ENCODE assay signal across 24 cellular contexts in genomic region chr3:71241981-71242552, GRCh38.
DNase-seq lines count a peak whose midpoint lies in the region; ATAC-seq and TF ChIP-seq lines count a peak whose summit lies in the region.
"Had no signal": no experiment of that assay in that cellular context is flagged by ENCODE, and none has a peak within 500 bp of the region (broad histone marks: within the 10 kb centered on the region; RNA-seq: fewer than 3 reads in every experiment).

No MANE protein-coding gene starts in this region.

- H4K20me1 ChIP-seq in Karpas-422 (ENCODE audit: insufficient read depth, low read depth, low read length) (peaks cover 21% of the 10 kb centered on the region), neural cell (ENCODE audit: insufficient read depth) (no peaks in the 10 kb centered on the region)

- no peaks in the 10 kb centered on the region for H3K9me3 ChIP-seq in CD4-positive, alpha-beta T cell (ENCODE audit: control insufficient read depth, low read length)
- H3K9me3 ChIP-seq in Karpas-422 (ENCODE audit: low read length) (no peaks in the 10 kb centered on the region), neural cell (ENCODE audit: low read length) (no peaks in the 10 kb centered on the region)
- H3K9me3 ChIP-seq: pancreas, upper lobe of left lung had no signal

- no peak for TF ChIP-seq EP300 in neural cell (conservative IDR thresholded peaks at IDR 0.05; ENCODE audit: poor library complexity, severe bottlenecking)

- ATAC-seq in CD4-positive, alpha-beta T cell (ENCODE audit: poor library complexity), result no peak
- no peak for ATAC-seq in GM21515 (IDR thresholded peaks at IDR 0.05; ENCODE audit: unreplicated experiment)
- ATAC-seq: pancreas; stimulated activated effector memory CD8-positive, alpha-beta T cell treated with anti-CD3 and anti-CD28 coated beads, Interleukin-12 subunit alpha, Interleukin-12 subunit beta, amount 100 ng/mL, for 72 hours had no signal

- CTCF ChIA-PET in CD4-positive, alpha-beta T cell (lab: Charles Lee), result interaction anchor here (0.6 to 2.1 kb wide), 2 partner anchors 9 to 13 kb away, joined by 3 to 6 read pairs; no protein-coding TSS in a partner anchor

- in situ Hi-C loops in ACHN (cut with HindIII; ENCODE audit: low pct_ligation_motif_present, low pct_unique_long_range_greater_than_20kb, low sequenced_read_pairs), result no loop called here

- no peak overlapping the region for H3K4me2 ChIP-seq in Karpas-422 (ENCODE audit: low read depth, low read length, poor library complexity, severe bottlenecking)
- H3K4me2 ChIP-seq in neural cell (ENCODE audit: low read length), result peak overlapping the region; percentile 5

- H3K79me2 ChIP-seq in Karpas-422 (ENCODE audit: low read length) (peaks cover 99% of the 10 kb centered on the region), neural cell (replicated peaks; ENCODE audit: insufficient read depth, low read length) (no peaks in the 10 kb centered on the region)

- peaks cover 18% of the 10 kb centered on the region; the same call in 1 of the 2 replicates for H3K36me3 ChIP-seq in Karpas-422 (ENCODE audit: insufficient read depth, low read length)
- H3K36me3 ChIP-seq in neural cell (ENCODE audit: insufficient read depth, low read length), result no peaks in the 10 kb centered on the region
- H3K36me3 ChIP-seq: pancreas, upper lobe of left lung had no signal

- no peaks in the 10 kb centered on the region for H3K9me3 Mint-ChIP-seq in CD4-positive, alpha-beta T cell
- H3K9me3 Mint-ChIP-seq: activated CD4-positive, alpha-beta T cell treated with anti-CD3 and anti-CD28 coated beads, Interleukin-2, amount 10 ng/mL, durations not matched to agents 24 days and 14 days; stimulated activated effector memory CD8-positive, alpha-beta T cell treated with anti-CD3 and anti-CD28 coated beads, Interleukin-12 subunit alpha, Interleukin-12 subunit beta, amount 100 ng/mL, for 72 hours had no signal

- H3K4me1 ChIP-seq in Karpas-422 (ENCODE audit: low read length), result peaks cover 89% of the 10 kb centered on the region

- H3K27ac Mint-ChIP-seq in CD4-positive, alpha-beta T cell, result peak overlapping the region; percentile 75
- H3K27ac Mint-ChIP-seq: activated CD4-positive, alpha-beta T cell treated with anti-CD3 and anti-CD28 coated beads, Interleukin-2, amount 10 ng/mL, durations not matched to agents 24 days and 14 days; stimulated activated effector memory CD8-positive, alpha-beta T cell treated with anti-CD3 and anti-CD28 coated beads, Interleukin-12 subunit alpha, Interleukin-12 subunit beta, amount 100 ng/mL, for 72 hours had no signal

- no peak for TF ChIP-seq CTCF in CD4-positive, alpha-beta T cell (IDR thresholded peaks at IDR 0.05)
- TF ChIP-seq CTCF in neural cell (IDR thresholded peaks at IDR 0.05; ENCODE audit: poor library complexity, severe bottlenecking), result no peak

- peaks cover 78% of the 10 kb centered on the region for H3K4me1 Mint-ChIP-seq in CD4-positive, alpha-beta T cell (ENCODE audit: low read depth)
- H3K4me1 Mint-ChIP-seq: activated CD4-positive, alpha-beta T cell treated with anti-CD3 and anti-CD28 coated beads, Interleukin-2, amount 10 ng/mL, durations not matched to agents 24 days and 14 days; stimulated activated effector memory CD8-positive, alpha-beta T cell treated with anti-CD3 and anti-CD28 coated beads, Interleukin-12 subunit alpha, Interleukin-12 subunit beta, amount 100 ng/mL, for 72 hours had no signal

- H3K27me3 Mint-ChIP-seq in CD4-positive, alpha-beta T cell, result no peaks in the 10 kb centered on the region

- TF ChIP-seq RAD21 in neural cell (conservative IDR thresholded peaks at IDR 0.05), result no peak

- intact Hi-C loops in CD4-positive, alpha-beta T cell (cut with DNase I, micrococcal nuclease), result no loop called here

- DNase-seq in CD4-positive, alpha-beta T cell, result no peak
- DNase-seq in Karpas-422 (no peak), epithelial cell of prostate (ENCODE audit: low read depth, low spot score) (peak; percentile 24), inferior parietal cortex (ENCODE audit: extremely low spot score) (no peak), ACHN (no peak)
- DNase-seq in stimulated activated naive CD4-positive, alpha-beta T cell treated with Interleukin-2 at 50 U/mL for 16 hours (lab: John Stamatoyannopoulos, UW), result no peak
- DNase-seq: activated CD4-positive, alpha-beta T cell treated with anti-CD3 and anti-CD28 coated beads, Interleukin-2, amount 10 ng/mL, durations not matched to agents 24 days and 14 days; activated CD8-positive, alpha-beta memory T cell treated with anti-CD3 and anti-CD28 coated beads, Interleukin-2, amount 50 U/mL, for 48 hours; activated gamma-delta T cell; amygdala; DMS79 treated with DMSO at 0.1 percent for 48 hours; hypothalamus; islet precursor cell; KG1; NCI-H1694; NCI-H2171 treated with DMSO at 0.1 percent for 48 hours; NCI-H526 treated with DMSO at 0.1 percent for 48 hours; pancreas; Right ventricle myocardium superior; upper lobe of left lung had no signal

- H3K9me2 ChIP-seq in Karpas-422 (replicated peaks; ENCODE audit: insufficient read depth, low read length) (no peaks in the 10 kb centered on the region), neural cell (ENCODE audit: insufficient read depth, low read length) (no peaks in the 10 kb centered on the region)

- H3K27me3 ChIP-seq in CD4-positive, alpha-beta T cell (ENCODE audit: control insufficient read depth, insufficient read depth, low read length), result no peaks in the 10 kb centered on the region
- H3K27me3 ChIP-seq in Karpas-422 (ENCODE audit: low read length) (no peaks in the 10 kb centered on the region), neural cell (ENCODE audit: insufficient read depth, low read depth, low read length) (no peaks in the 10 kb centered on the region)
- H3K27me3 ChIP-seq: pancreas, upper lobe of left lung had no signal

- H3K36me3 Mint-ChIP-seq in CD4-positive, alpha-beta T cell (ENCODE audit: low read depth), result peaks cover 60% of the 10 kb centered on the region
- H3K36me3 Mint-ChIP-seq: stimulated activated effector memory CD8-positive, alpha-beta T cell treated with anti-CD3 and anti-CD28 coated beads, Interleukin-12 subunit alpha, Interleukin-12 subunit beta, amount 100 ng/mL, for 72 hours had no signal

- no peak overlapping the region for H3K4me3 Mint-ChIP-seq in CD4-positive, alpha-beta T cell
- H3K4me3 Mint-ChIP-seq: activated CD4-positive, alpha-beta T cell treated with anti-CD3 and anti-CD28 coated beads, Interleukin-2, amount 10 ng/mL, durations not matched to agents 24 days and 14 days; stimulated activated effector memory CD8-positive, alpha-beta T cell treated with anti-CD3 and anti-CD28 coated beads, Interleukin-12 subunit alpha, Interleukin-12 subunit beta, amount 100 ng/mL, for 72 hours had no signal

- POLR2A ChIA-PET in CD4-positive, alpha-beta T cell (lab: Charles Lee), result interaction anchor here (1.1 to 1.5 kb wide), 3 partner anchors 9 to 28 kb away, joined by 3 to 5 read pairs (median 4); no protein-coding TSS in a partner anchor

- no peak overlapping the region for H3K27ac ChIP-seq in CD4-positive, alpha-beta T cell (ENCODE audit: low read depth, low read length)
- H3K27ac ChIP-seq in Karpas-422 (ENCODE audit: low read length), result peak overlapping the region; percentile 3; the same call in 1 of the 2 replicates
- no peak overlapping the region for H3K27ac ChIP-seq in epithelial cell of prostate
- H3K27ac ChIP-seq in neural cell (ENCODE audit: low read length), result peak overlapping the region; percentile 2
- H3K27ac ChIP-seq: pancreas, upper lobe of left lung had no signal

- H3K9ac ChIP-seq in Karpas-422 (ENCODE audit: low read length) (no peak overlapping the region), neural cell (ENCODE audit: low read length) (no peak overlapping the region)

- H3K4me3 ChIP-seq in Karpas-422 (ENCODE audit: low read length), result no peak overlapping the region
- peak overlapping the region; percentile 54 for H3K4me3 ChIP-seq in neural cell (ENCODE audit: low read length)
- H3K4me3 ChIP-seq: lung, pancreas, upper lobe of left lung had no signal

- peaks cover 3% of the 10 kb centered on the region for H3F3A ChIP-seq in neural cell (ENCODE audit: insufficient read depth, low read length, poor library complexity, severe bottlenecking)

- H2AFZ ChIP-seq in Karpas-422 (ENCODE audit: low read length), result no peak overlapping the region
- no peak overlapping the region for H2AFZ ChIP-seq in neural cell (ENCODE audit: low read depth, low read length)

TF ChIP-seq in neural cell, 6 proteins besides CTCF, POLR2A, EP300 and RAD21:
- TF ChIP-seq POLR2AphosphoS5 (IDR thresholded peaks at IDR 0.05), result no peak
- TF ChIP-seq SMC3 (conservative IDR thresholded peaks at IDR 0.05; ENCODE audit: poor library complexity), result no peak
- no peak for TF ChIP-seq REST (IDR thresholded peaks at IDR 0.05; ENCODE audit: borderline replicate concordance)
- TF ChIP-seq MXI1 (conservative IDR thresholded peaks at IDR 0.05; ENCODE audit: poor library complexity, severe bottlenecking), result no peak
- no peak for TF ChIP-seq EZH2 (IDR thresholded peaks at IDR 0.05; ENCODE audit: borderline replicate concordance, insufficient read depth, low read length, poor library complexity, severe bottlenecking)
- TF ChIP-seq TAF1 (IDR thresholded peaks at IDR 0.05; ENCODE audit: low read depth), result no peak

Comparison
In these comparisons a context has a peak if more than half of its experiments do, and no peak if none do; other contexts are left out.
1. H3K27ac ChIP-seq: peak in Karpas-422 (single experiment) and neural cell (single experiment); none in CD4-positive, alpha-beta T cell (single experiment) and epithelial cell of prostate (single experiment).